Comparison of ENCODE assay signal across 9 cellular contexts in genomic region chr2:88059979-88060906, GRCh38. TPM values are rescaled to one million over a fixed set of nuclear protein-coding genes. Genes with fewer than 3 reads are reported as not detected.
DNase-seq lines count a peak whose midpoint lies in the region; ATAC-seq, FAIRE-seq and TF ChIP-seq lines count a peak whose summit lies in the region.
"Had no signal": no experiment of that assay in that cellular context is flagged by ENCODE, and none has a peak within 500 bp of the region (broad histone marks: within the 10 kb centered on the region; RNA-seq: fewer than 3 reads in every experiment).

No MANE protein-coding gene starts in this region.

- ATAC-seq in GM19035 (IDR thresholded peaks at IDR 0.05; ENCODE audit: unreplicated experiment): peak; percentile 35
- peak; percentile 44 for ATAC-seq in PC-3
- ATAC-seq in HepG2: peak; percentile 58
- ATAC-seq in activated CD8-positive, alpha-beta memory T cell treated with anti-CD3 and anti-CD28 coated beads, Interleukin-2, amount 10 ng/mL, durations not matched to agents 7 days and 5 days: no peak

- TF ChIP-seq CTCF in PC-3 (conservative IDR thresholded peaks at IDR 0.05; ENCODE audit: low read depth, low read length): peak; percentile 86
- TF ChIP-seq CTCF in mammary epithelial cell (conservative IDR thresholded peaks at IDR 0.05 in 1 of 2, IDR thresholded peaks at IDR 0.05 in 1 of 2; ENCODE audit: extremely low read depth in 1 of 2, insufficient read depth in 1 of 2, low read depth in 1 of 2, low read length in 2 of 2): peak; percentile 83
- peak; percentile 90 for TF ChIP-seq CTCF in HepG2 (CRISPR knock-in tag; IDR thresholded peaks at IDR 0.05)
- TF ChIP-seq CTCF in uterus (IDR thresholded peaks at IDR 0.05): peak; percentile 51 to 67 (median 53)

- H2AFZ ChIP-seq in PC-3 (ENCODE audit: low read length) (no peak overlapping the region), mammary epithelial cell (ENCODE audit: low read depth, low read length) (no peak overlapping the region), HepG2 (ENCODE audit: low read length) (no peak overlapping the region)

- H3K9me3 ChIP-seq in PC-3 (ENCODE audit: low read length) (no peaks in the 10 kb centered on the region), mammary epithelial cell (replicated peaks; ENCODE audit: insufficient read depth, low read length) (no peaks in the 10 kb centered on the region), HepG2 (ENCODE audit: low read length) (no peaks in the 10 kb centered on the region), uterus (no peaks in the 10 kb centered on the region)

- 22% methylated on average over 5 of the region's 5 CpGs for WGBS in mammary epithelial cell (ENCODE audit: low coverage, missing lambda C conversion rate)
- WGBS in HepG2 (ENCODE audit: low lambda C conversion rate): 7% methylated on average over 5 of the region's 5 CpGs

- BruUV-seq in PC-3 (replicated peaks; lab: Mats Ljungman, UMichigan) (no TSS peak), mammary epithelial cell (replicated peaks; lab: Mats Ljungman, UMichigan) (no TSS peak), HepG2 (replicated peaks; lab: Mats Ljungman, UMichigan) (no TSS peak)

- intact Hi-C loops in PC-3 (cut with micrococcal nuclease) (loop anchor here (1.0 to 5.0 kb wide), 2 partner anchors 58 to 100 kb away; no protein-coding TSS in a partner anchor), mammary epithelial cell (cut with micrococcal nuclease) (loop anchor here (1.0 kb wide), 4 partner anchors 44 to 394 kb away; partner anchors contain the start of gene RNU2-63P), HepG2 (cut with micrococcal nuclease; ENCODE audit: unreplicated experiment) (loop anchor here (1.0 to 5.0 kb wide), 4 partner anchors 67 to 247 kb away; no protein-coding TSS in a partner anchor), uterus (cut with DNase I; ENCODE audit: low total_unique reads) (loop anchor here (10.0 kb wide), 1 partner anchor 115 kb away; the partner anchor contains the start of gene THNSL2)

- peaks cover 6% of the 10 kb centered on the region for H3K4me1 ChIP-seq in PC-3 (ENCODE audit: insufficient read depth, low read length)
- H3K4me1 ChIP-seq in mammary epithelial cell (ENCODE audit: insufficient read depth, low read length): peaks cover 6% of the 10 kb centered on the region
- peaks cover 64% of the 10 kb centered on the region for H3K4me1 ChIP-seq in HepG2 (ENCODE audit: insufficient read depth, low read length)
- H3K4me1 ChIP-seq in uterus: no peaks in the 10 kb centered on the region

- dilution Hi-C loops in mammary epithelial cell (cut with HindIII; ENCODE audit: low sequenced_read_pairs): no loop called here

- DNase-seq in D341Med (ENCODE audit: low spot score) (peak; percentile 53), KBM-7 (peak; percentile 48), PC-3 (peak; percentile 69), mammary epithelial cell (peak; percentile 49), HepG2 (ENCODE audit: low spot score) (peak; percentile 60), uterus (no peak)
- DNase-seq in activated CD8-positive, alpha-beta memory T cell treated with anti-CD3 and anti-CD28 coated beads, Interleukin-2, amount 10 ng/mL, durations not matched to agents 7 days and 5 days: no peak

- peak in 1 of 2 experiments; percentile 70; a peak in 1 of 4 replicates for TF ChIP-seq EP300 in HepG2 (IDR thresholded peaks at IDR 0.05; ENCODE audit: low read depth in 2 of 2, low read length in 2 of 2)
- TF ChIP-seq EP300 in HepG2 (CRISPR knock-in tag; IDR thresholded peaks at IDR 0.05; ENCODE audit: borderline replicate concordance): no peak

- no peak overlapping the region for H3K27ac ChIP-seq in PC-3 (ENCODE audit: low read length)
- no peak overlapping the region for H3K27ac ChIP-seq in mammary epithelial cell (ENCODE audit: insufficient read depth, low read depth, low read length)
- no peak overlapping the region for H3K27ac ChIP-seq in HepG2 (ENCODE audit: extremely low read length, insufficient read depth, low read length)
- H3K27ac ChIP-seq in uterus: no peak overlapping the region

- no peak overlapping the region for H3K27ac Mint-ChIP-seq in activated CD8-positive, alpha-beta memory T cell treated with anti-CD3 and anti-CD28 coated beads, Interleukin-2, amount 10 ng/mL, durations not matched to agents 7 days and 5 days

- H3K9ac ChIP-seq in PC-3 (ENCODE audit: low read length): no peak overlapping the region
- no peak overlapping the region for H3K9ac ChIP-seq in mammary epithelial cell (ENCODE audit: insufficient read depth, low read length)
- no peak overlapping the region for H3K9ac ChIP-seq in HepG2 (ENCODE audit: insufficient read depth, low read depth, low read length)

- no peak overlapping the region for H3K4me3 Mint-ChIP-seq in activated CD8-positive, alpha-beta memory T cell treated with anti-CD3 and anti-CD28 coated beads, Interleukin-2, amount 10 ng/mL, durations not matched to agents 7 days and 5 days

- no peaks in the 10 kb centered on the region for H3K36me3 ChIP-seq in PC-3 (ENCODE audit: low read depth, low read length)
- H3K36me3 ChIP-seq in mammary epithelial cell (ENCODE audit: insufficient read depth, low read length): no peaks in the 10 kb centered on the region
- no peaks in the 10 kb centered on the region for H3K36me3 ChIP-seq in HepG2 (replicated peaks in 1 of 2; ENCODE audit: control insufficient read depth in 1 of 2, insufficient read depth in 2 of 2, low read length in 2 of 2)
- no peaks in the 10 kb centered on the region for H3K36me3 ChIP-seq in uterus

- CTCF ChIA-PET in PC-3 (lab: Charles Lee): interaction anchor here (0.5 to 1.8 kb wide), 6 partner anchors 15 to 123 kb away, joined by 3 to 31 read pairs (median 3); no protein-coding TSS in a partner anchor
- CTCF ChIA-PET in mammary epithelial cell (lab: Charles Lee; ENCODE audit: low non-redundant PET): interaction anchor here (0.5 to 2.3 kb wide), 7 partner anchors 15 to 457 kb away, joined by 3 to 21 read pairs (median 5); no protein-coding TSS in a partner anchor
- CTCF ChIA-PET in HepG2 (lab: Yijun Ruan, JAX; ENCODE audit: low intra/inter-chr PET ratio, low total read pairs): interaction anchor here (0.9 to 3.5 kb wide), 3 partner anchors 58 to 127 kb away, joined by 4 to 76 read pairs (median 15); no protein-coding TSS in a partner anchor
- CTCF ChIA-PET in activated CD8-positive, alpha-beta memory T cell treated with anti-CD3 and anti-CD28 coated beads, Interleukin-2, amount 10 ng/mL, durations not matched to agents 7 days and 5 days (lab: Charles Lee): interaction anchor here (0.7 to 3.6 kb wide), 33 partner anchors 9 to 609 kb away, joined by 3 to 108 read pairs (median 4); partner anchors contain the start of genes RNU2-63P and THNSL2

- H3K79me2 ChIP-seq in PC-3 (ENCODE audit: low read length) (peaks cover 3% of the 10 kb centered on the region), mammary epithelial cell (ENCODE audit: insufficient read depth, low read length) (peaks cover 4% of the 10 kb centered on the region), HepG2 (ENCODE audit: insufficient read depth, low read length) (peaks cover 2% of the 10 kb centered on the region)

- in situ Hi-C loops in KBM-7 (cut with MboI; ENCODE audit: low pct_unique_long_range_greater_than_20kb, low sequenced_read_pairs) (no loop called here), mammary epithelial cell (cut with MboI; ENCODE audit: low sequenced_read_pairs in 2 of 2) (loop anchor here (5.0 kb wide), 1 partner anchor 97 kb away; no protein-coding TSS in a partner anchor), HepG2 (cut with HindIII; ENCODE audit: extremely low pct_ligation_motif_present, low pct_unique_long_range_greater_than_20kb) (loop anchor here (5.0 to 25.0 kb wide), 2 partner anchors 102 to 402 kb away; partner anchors contain the start of gene FOXI3)

- TF ChIP-seq RAD21 in HepG2 (CRISPR knock-in tag; IDR thresholded peaks at IDR 0.05): peak; percentile 88

- no peaks in the 10 kb centered on the region for H3K27me3 ChIP-seq in PC-3 (ENCODE audit: low read length)
- H3K27me3 ChIP-seq in mammary epithelial cell (ENCODE audit: insufficient read depth, low read length): no peaks in the 10 kb centered on the region
- H3K27me3 ChIP-seq in HepG2 (ENCODE audit: control insufficient read depth in 1 of 2, insufficient read depth in 2 of 2, low read length in 2 of 2): peaks cover 0 to 3% of the 10 kb centered on the region in 2 experiments; a peak in 1 of 5 replicates
- H3K27me3 ChIP-seq in uterus: no peaks in the 10 kb centered on the region

- peak; percentile 43 for FAIRE-seq in HepG2 (lab: Jason Lieb, UNC)

- TF ChIP-seq POLR2A in HepG2 (IDR thresholded peaks at IDR 0.05; ENCODE audit: insufficient read depth in 1 of 2, low read depth in 2 of 2, low read length in 2 of 2) (no peak), uterus (IDR thresholded peaks at IDR 0.05) (no peak)

- POLR2A ChIA-PET in PC-3 (lab: Charles Lee; ENCODE audit: unreplicated experiment) (no interaction called here), HepG2 (lab: Yijun Ruan, JAX) (interaction anchor here (0.7 to 3.1 kb wide), 14 partner anchors 11 to 150 kb away, joined by 3 to 29 read pairs (median 4); partner anchors contain the start of genes FABP1 and RNU2-63P)

- no peaks in the 10 kb centered on the region for H3K9me2 ChIP-seq in PC-3 (replicated peaks; ENCODE audit: low read length)

- H3K9me3 Mint-ChIP-seq in activated CD8-positive, alpha-beta memory T cell treated with anti-CD3 and anti-CD28 coated beads, Interleukin-2, amount 10 ng/mL, durations not matched to agents 7 days and 5 days (ENCODE audit: low read depth): no peaks in the 10 kb centered on the region

- peaks cover under 1% of the 10 kb centered on the region for H3K36me3 Mint-ChIP-seq in activated CD8-positive, alpha-beta memory T cell treated with anti-CD3 and anti-CD28 coated beads, Interleukin-2, amount 10 ng/mL, durations not matched to agents 7 days and 5 days

- H3K4me3 ChIP-seq in PC-3 (ENCODE audit: low read length) (no peak overlapping the region), mammary epithelial cell (replicated peaks in 1 of 3; ENCODE audit: insufficient read depth in 1 of 3, low read depth in 2 of 3, low read length in 3 of 3) (no peak overlapping the region), HepG2 (replicated peaks in 1 of 3; ENCODE audit: insufficient read depth in 1 of 3, low read depth in 2 of 3, low read length in 3 of 3) (peak overlapping the region in 1 of 3 experiments; percentile 16; a peak in 1 of 6 replicates), uterus (no peak overlapping the region)

- H3K27me3 Mint-ChIP-seq in activated CD8-positive, alpha-beta memory T cell treated with anti-CD3 and anti-CD28 coated beads, Interleukin-2, amount 10 ng/mL, durations not matched to agents 7 days and 5 days: no peaks in the 10 kb centered on the region

- peaks cover 20% of the 10 kb centered on the region for H3K4me1 Mint-ChIP-seq in activated CD8-positive, alpha-beta memory T cell treated with anti-CD3 and anti-CD28 coated beads, Interleukin-2, amount 10 ng/mL, durations not matched to agents 7 days and 5 days

- H3F3A ChIP-seq in PC-3 (ENCODE audit: low read length, unreplicated experiment): no peaks in the 10 kb centered on the region

- H3K4me2 ChIP-seq in PC-3 (ENCODE audit: low read length): no peak overlapping the region
- H3K4me2 ChIP-seq in mammary epithelial cell (ENCODE audit: insufficient read depth, low read depth, low read length): no peak overlapping the region
- H3K4me2 ChIP-seq in HepG2 (ENCODE audit: low read depth, low read length): peak overlapping the region; percentile 40

- no peaks in the 10 kb centered on the region for H4K20me1 ChIP-seq in PC-3 (ENCODE audit: low read length)
- H4K20me1 ChIP-seq in mammary epithelial cell (ENCODE audit: insufficient read depth, low read length): no peaks in the 10 kb centered on the region
- H4K20me1 ChIP-seq in HepG2 (ENCODE audit: insufficient read depth, low read length): no peaks in the 10 kb centered on the region

RNA-seq across cellular contexts. Expression of gene KRCC1, which starts 4.7 kb away (rescaled TPM):
- 6.7 and 14.1 TPM in 2 replicates for total RNA-seq in PC-3 (2014; rRNA removed)
- total RNA-seq in mammary epithelial cell: 10 to 100 TPM; 12.7 to 24.5 TPM
- polyA plus RNA-seq in mammary epithelial cell: 11.5 TPM
- 0.31 TPM for polyA minus RNA-seq in mammary epithelial cell
- total RNA-seq in HepG2 (2016; rRNA removed; fragmentation: Illumina TruSeq; extraction: Trizol): 6.5 and 10.0 TPM in 2 replicates
- total RNA-seq in HepG2 (2016; cell fraction: cytosol; rRNA removed; fragmentation: Illumina TruSeq; extraction: Trizol; ENCODE audit: low read depth): 3.4 and 3.8 TPM in 2 replicates
- total RNA-seq in HepG2 (2016; cell fraction: insoluble cytoplasmic fraction; rRNA removed; fragmentation: Illumina TruSeq; extraction: Trizol): 7.2 and 9.3 TPM in 2 replicates
- total RNA-seq in HepG2 (2016; cell fraction: membrane; rRNA removed; fragmentation: Illumina TruSeq; extraction: Trizol): 8.5 and 9.0 TPM in 2 replicates
- 4.0 and 4.4 TPM in 2 replicates for total RNA-seq in HepG2 (2016; cell fraction: nucleus; rRNA removed; fragmentation: Illumina TruSeq; extraction: Trizol)
- 5.3 and 7.7 TPM in 2 replicates for polyA plus RNA-seq in HepG2 (2011; rRNA removed)
- 2.4 and 3.9 TPM in 2 replicates for polyA plus RNA-seq in HepG2 (2011; cell fraction: cytosol; rRNA removed)
- polyA plus RNA-seq in HepG2 (2011; cell fraction: nucleus; rRNA removed): 1.0 and 2.0 TPM in 2 replicates
- 5.8 and 7.1 TPM in 2 replicates for polyA plus RNA-seq in HepG2 (2012)
- polyA plus RNA-seq in HepG2 (2016; cell fraction: cytosol; fragmentation: Illumina TruSeq; extraction: Trizol; ENCODE audit: low read depth): 4.2 and 4.5 TPM in 2 replicates
- 10.6 and 10.9 TPM in 2 replicates for polyA plus RNA-seq in HepG2 (2016; cell fraction: insoluble cytoplasmic fraction; fragmentation: Illumina TruSeq; extraction: Trizol; ENCODE audit: low read depth)
- 7.2 and 7.3 TPM in 2 replicates for polyA plus RNA-seq in HepG2 (2016; cell fraction: membrane; fragmentation: Illumina TruSeq; extraction: Trizol; ENCODE audit: low read depth)
- 7.5 and 7.9 TPM in 2 replicates for polyA plus RNA-seq in HepG2 (2016; cell fraction: nucleus; fragmentation: Illumina TruSeq; extraction: Trizol; ENCODE audit: insufficient read depth, low read depth)
- 0.80 and 1.4 TPM in 2 replicates for polyA minus RNA-seq in HepG2 (2011; rRNA and poly(A)+ RNA removed; ENCODE audit: low replicate concordance)
- 2.3 and 2.6 TPM in 2 replicates for polyA minus RNA-seq in HepG2 (2011; cell fraction: cytosol; rRNA and poly(A)+ RNA removed)
- polyA minus RNA-seq in HepG2 (2011; cell fraction: nucleus; rRNA and poly(A)+ RNA removed): 2.2 and 2.4 TPM in 2 replicates
- total RNA-seq in uterus: 10 to 100 TPM; 19.7 to 62.1 (median 30.1) TPM
- total RNA-seq in activated CD8-positive, alpha-beta memory T cell treated with anti-CD3 and anti-CD28 coated beads, Interleukin-2, amount 10 ng/mL, durations not matched to agents 7 days and 5 days: 10 to 100 TPM; 12.4 to 20.0 TPM

RNA-seq across cellular contexts. Expression of gene SMYD1, which starts 7.4 kb away (rescaled TPM):
- total RNA-seq in PC-3 (2014; rRNA removed) (not detected in 2 replicates), mammary epithelial cell (under 1 TPM in 1 of 2 donors, not detected in 1; 0.33 TPM), HepG2 (2016; rRNA removed; fragmentation: Illumina TruSeq; extraction: Trizol) (not detected in 2 replicates), uterus (under 1 TPM in 1 of 4 donors, not detected in 3; 0.07 TPM)
- polyA plus RNA-seq in mammary epithelial cell (not detected), HepG2 (2011; rRNA removed) (not detected in 2 replicates)
- polyA minus RNA-seq in mammary epithelial cell: not detected
- not detected in 2 replicates for total RNA-seq in HepG2 (2016; cell fraction: cytosol; rRNA removed; fragmentation: Illumina TruSeq; extraction: Trizol; ENCODE audit: low read depth)
- total RNA-seq in HepG2 (2016; cell fraction: insoluble cytoplasmic fraction; rRNA removed; fragmentation: Illumina TruSeq; extraction: Trizol): not detected in 2 replicates
- not detected in 2 replicates for total RNA-seq in HepG2 (2016; cell fraction: membrane; rRNA removed; fragmentation: Illumina TruSeq; extraction: Trizol)
- not detected in 2 replicates for total RNA-seq in HepG2 (2016; cell fraction: nucleus; rRNA removed; fragmentation: Illumina TruSeq; extraction: Trizol)
- not detected in 2 replicates for polyA plus RNA-seq in HepG2 (2011; cell fraction: cytosol; rRNA removed)
- polyA plus RNA-seq in HepG2 (2011; cell fraction: nucleus; rRNA removed): not detected in 2 replicates
- not detected in 2 replicates for polyA plus RNA-seq in HepG2 (2012)
- polyA plus RNA-seq in HepG2 (2016; cell fraction: cytosol; fragmentation: Illumina TruSeq; extraction: Trizol; ENCODE audit: low read depth): not detected in 2 replicates
- polyA plus RNA-seq in HepG2 (2016; cell fraction: insoluble cytoplasmic fraction; fragmentation: Illumina TruSeq; extraction: Trizol; ENCODE audit: low read depth): not detected in 2 replicates
- not detected in 2 replicates for polyA plus RNA-seq in HepG2 (2016; cell fraction: membrane; fragmentation: Illumina TruSeq; extraction: Trizol; ENCODE audit: low read depth)
- polyA plus RNA-seq in HepG2 (2016; cell fraction: nucleus; fragmentation: Illumina TruSeq; extraction: Trizol; ENCODE audit: insufficient read depth, low read depth): not detected in 2 replicates
- not detected in 2 replicates for polyA minus RNA-seq in HepG2 (2011; rRNA and poly(A)+ RNA removed; ENCODE audit: low replicate concordance)
- not detected in 2 replicates for polyA minus RNA-seq in HepG2 (2011; cell fraction: cytosol; rRNA and poly(A)+ RNA removed)
- polyA minus RNA-seq in HepG2 (2011; cell fraction: nucleus; rRNA and poly(A)+ RNA removed): not detected in 2 replicates
- total RNA-seq in activated CD8-positive, alpha-beta memory T cell treated with anti-CD3 and anti-CD28 coated beads, Interleukin-2, amount 10 ng/mL, durations not matched to agents 7 days and 5 days: not detected
- total RNA-seq: T-helper 2 cell treated with Interferon-gamma antibody and Interleukin-4, amounts not matched to agents 100 ng/mL and 5 ng/mL, for 36 hours had no signal

RNA-seq across cellular contexts. Expression of gene RNU2-63P, which starts 43.9 kb away (rescaled TPM):
- total RNA-seq in PC-3 (2014; rRNA removed) (122 TPM in 1 of 2 replicates, not detected in the other), mammary epithelial cell (10 to 100 TPM in 1 of 2 donors, 1 to 10 TPM in 1; 6.8 to 94.5 TPM), HepG2 (2016; rRNA removed; fragmentation: Illumina TruSeq; extraction: Trizol) (6.8 TPM in 1 of 2 replicates, not detected in the other), uterus (not detected)
- polyA plus RNA-seq in mammary epithelial cell (not detected), HepG2 (2011; rRNA removed) (not detected in 2 replicates)
- polyA minus RNA-seq in mammary epithelial cell: not detected
- 22.1 and 60.3 TPM in 2 replicates for total RNA-seq in HepG2 (2016; cell fraction: cytosol; rRNA removed; fragmentation: Illumina TruSeq; extraction: Trizol; ENCODE audit: low read depth)
- 7.0 and 7.1 TPM in 2 replicates for total RNA-seq in HepG2 (2016; cell fraction: insoluble cytoplasmic fraction; rRNA removed; fragmentation: Illumina TruSeq; extraction: Trizol)
- total RNA-seq in HepG2 (2016; cell fraction: membrane; rRNA removed; fragmentation: Illumina TruSeq; extraction: Trizol): 20.1 and 22.2 TPM in 2 replicates
- total RNA-seq in HepG2 (2016; cell fraction: nucleus; rRNA removed; fragmentation: Illumina TruSeq; extraction: Trizol): 18.2 and 36.2 TPM in 2 replicates
- polyA plus RNA-seq in HepG2 (2011; cell fraction: cytosol; rRNA removed): not detected in 2 replicates
- not detected in 2 replicates for polyA plus RNA-seq in HepG2 (2011; cell fraction: nucleus; rRNA removed)
- not detected in 2 replicates for polyA plus RNA-seq in HepG2 (2012)
- polyA plus RNA-seq in HepG2 (2016; cell fraction: cytosol; fragmentation: Illumina TruSeq; extraction: Trizol; ENCODE audit: low read depth): 4.6 and 8.5 TPM in 2 replicates
- not detected in 2 replicates for polyA plus RNA-seq in HepG2 (2016; cell fraction: insoluble cytoplasmic fraction; fragmentation: Illumina TruSeq; extraction: Trizol; ENCODE audit: low read depth)
- 3.4 TPM in 1 of 2 replicates, not detected in the other for polyA plus RNA-seq in HepG2 (2016; cell fraction: membrane; fragmentation: Illumina TruSeq; extraction: Trizol; ENCODE audit: low read depth)
- polyA plus RNA-seq in HepG2 (2016; cell fraction: nucleus; fragmentation: Illumina TruSeq; extraction: Trizol; ENCODE audit: insufficient read depth, low read depth): not detected in 2 replicates
- 19.6 and 124 TPM in 2 replicates for polyA minus RNA-seq in HepG2 (2011; rRNA and poly(A)+ RNA removed; ENCODE audit: low replicate concordance)
- polyA minus RNA-seq in HepG2 (2011; cell fraction: cytosol; rRNA and poly(A)+ RNA removed): 51.7 and 87.1 TPM in 2 replicates
- polyA minus RNA-seq in HepG2 (2011; cell fraction: nucleus; rRNA and poly(A)+ RNA removed): 22.3 and 66.6 TPM in 2 replicates
- 10 to 100 TPM; 21.2 to 48.9 TPM for total RNA-seq in activated CD8-positive, alpha-beta memory T cell treated with anti-CD3 and anti-CD28 coated beads, Interleukin-2, amount 10 ng/mL, durations not matched to agents 7 days and 5 days

Comparison
In these comparisons a context has a peak if more than half of its experiments do, and no peak if none do; other contexts are left out.
1. DNase-seq: peak in D341Med (single experiment), KBM-7 (single experiment), PC-3 (single experiment), mammary epithelial cell (single experiment) and HepG2 (single experiment); none in uterus (0 of 2) and activated CD8-positive, alpha-beta memory T cell treated with anti-CD3 and anti-CD28 coated beads, Interleukin-2, amount 10 ng/mL, durations not matched to agents 7 days and 5 days (single experiment).
2. Peak in every context shown above with its lines, with median percentiles within 50 percentile points of each other: CTCF ChIP-seq.